In the genomic region with DNA sequence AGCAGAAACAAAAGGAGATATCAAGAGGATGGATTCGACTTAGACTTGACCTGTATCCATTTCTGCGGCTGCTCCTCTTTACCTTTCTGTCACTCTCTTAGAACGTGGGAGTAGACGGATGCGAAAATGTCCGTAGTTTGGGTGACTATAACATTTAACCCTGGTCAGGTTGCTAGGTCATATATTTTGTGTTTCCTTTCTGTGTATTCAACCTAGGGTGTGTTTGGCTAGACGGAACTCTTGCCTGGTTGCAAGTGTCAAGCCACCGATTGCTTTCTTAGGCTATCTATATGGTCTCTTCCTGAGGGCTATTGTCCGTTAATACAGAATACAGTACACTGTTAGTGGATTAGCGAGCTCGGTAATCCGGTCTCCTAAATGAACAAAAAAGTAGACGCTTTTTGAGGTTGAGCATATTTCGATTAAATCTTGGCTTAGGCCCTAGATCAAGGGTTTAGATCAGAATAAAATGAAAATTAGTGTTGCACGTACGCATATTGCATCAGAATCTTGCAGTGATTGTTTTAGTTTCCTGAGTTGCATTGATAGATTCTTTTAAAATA, we compare ENCODE assay signal across 8 cellular contexts. TPM values are rescaled to one million over a fixed set of nuclear protein-coding genes. Genes with fewer than 3 reads are reported as not detected.
DNase-seq lines count a peak whose midpoint lies in the region; ATAC-seq and TF ChIP-seq lines count a peak whose summit lies in the region.

No MANE protein-coding gene starts in this region.

- H2AK5ac ChIP-seq in mesenchymal stem cell (ENCODE audit: low read length, severe bottlenecking): no peak overlapping the region

- intact Hi-C loops in vagina (cut with DNase I): loop anchor here (10.0 kb wide), 1 partner anchor 690 kb away; no protein-coding TSS in a partner anchor

- H3K27ac ChIP-seq in DND-41 (ENCODE audit: low read length) (peak overlapping the region; percentile 90), brain microvascular endothelial cell (peak overlapping the region; percentile 57), mesenchymal stem cell (ENCODE audit: low read length, poor library complexity, severe bottlenecking) (no peak overlapping the region), vagina (peak overlapping the region; percentile 99)

- peaks cover 41% of the 10 kb centered on the region for H3K4me1 ChIP-seq in DND-41 (ENCODE audit: insufficient read depth, low read length)
- peaks cover 9% of the 10 kb centered on the region for H3K4me1 ChIP-seq in mesenchymal stem cell (ENCODE audit: control insufficient read depth, insufficient read depth, low read depth, low read length)
- H3K4me1 ChIP-seq in vagina: peaks cover 45% of the 10 kb centered on the region

- H3K18ac ChIP-seq in mesenchymal stem cell (ENCODE audit: low read depth in 1 of 2, low read length in 2 of 2): peak overlapping the region; percentile 14 to 98

- no peak overlapping the region for H2BK15ac ChIP-seq in mesenchymal stem cell (ENCODE audit: low read depth, poor library complexity, severe bottlenecking)

- H3K27me3 ChIP-seq in DND-41 (ENCODE audit: insufficient read depth, low read length, poor library complexity) (no peaks in the 10 kb centered on the region), brain microvascular endothelial cell (replicated peaks) (no peaks in the 10 kb centered on the region), mesenchymal stem cell (ENCODE audit: control insufficient read depth in 1 of 2, insufficient read depth in 1 of 2, low read length in 2 of 2) (no peaks in the 10 kb centered on the region), vagina (no peaks in the 10 kb centered on the region)

- peak overlapping the region in 1 of 2 experiments; percentile 63 for H2BK12ac ChIP-seq in mesenchymal stem cell (ENCODE audit: low read length in 2 of 2)

- H4K8ac ChIP-seq in mesenchymal stem cell (ENCODE audit: low read length): no peak overlapping the region

- peak overlapping the region in 1 of 2 experiments; percentile 20 for H3K14ac ChIP-seq in mesenchymal stem cell (ENCODE audit: low read length in 2 of 2)

- TF ChIP-seq CTCF in DND-41 (IDR thresholded peaks at IDR 0.05; ENCODE audit: borderline replicate concordance, extremely low read depth, low read length, poor library complexity, severe bottlenecking) (no peak), brain microvascular endothelial cell (IDR thresholded peaks at IDR 0.05; ENCODE audit: low read depth, low read length, missing control alignments) (no peak), vagina (IDR thresholded peaks at IDR 0.05) (no peak)

- peak overlapping the region in 1 of 2 experiments; percentile 96 for H3K23ac ChIP-seq in mesenchymal stem cell (ENCODE audit: low read length in 2 of 2)

- in situ Hi-C loops in brain microvascular endothelial cell (cut with HindIII; ENCODE audit: low pct_ligation_motif_present, low sequenced_read_pairs): loop anchor here (25.0 kb wide), 2 partner anchors 523 to 698 kb away; no protein-coding TSS in a partner anchor

- H3K4ac ChIP-seq in mesenchymal stem cell (ENCODE audit: low read depth in 1 of 2, low read length in 2 of 2): peak overlapping the region in 1 of 2 experiments; percentile 82

- ATAC-seq in DND-41 (ENCODE audit: insufficient read depth, low read depth) (no peak), HG03469 (IDR thresholded peaks at IDR 0.05; ENCODE audit: unreplicated experiment) (no peak)

- under 1% methylated on average over 14 of the region's 16 CpGs for WGBS in mesenchymal stem cell

- H4K20me1 ChIP-seq in DND-41 (ENCODE audit: insufficient read depth, low read length): peaks cover 50% of the 10 kb centered on the region; the same call in 1 of the 2 replicates

- peak overlapping the region; percentile 82 for H3K9ac ChIP-seq in DND-41 (ENCODE audit: low read depth, low read length)
- peak overlapping the region; percentile 97 for H3K9ac ChIP-seq in mesenchymal stem cell (ENCODE audit: low read length)

- no peak overlapping the region for H2BK5ac ChIP-seq in mesenchymal stem cell (ENCODE audit: low read depth, low read length, poor library complexity, severe bottlenecking)

- no peak for TF ChIP-seq POLR2A in vagina (IDR thresholded peaks at IDR 0.05)

- H3K4me3 ChIP-seq in DND-41 (ENCODE audit: low read depth in 1 of 2, low read length in 2 of 2): peak overlapping the region; percentile 58 to 73
- peak overlapping the region; percentile 71 for H3K4me3 ChIP-seq in brain microvascular endothelial cell (ENCODE audit: low read depth, low read length)
- H3K4me3 ChIP-seq in mesenchymal stem cell (ENCODE audit: insufficient read depth in 1 of 2, low read depth in 1 of 2, low read length in 2 of 2): peak overlapping the region; percentile 85 to 95
- peak overlapping the region; percentile 81 to 88 for H3K4me3 ChIP-seq in vagina

- H3K4me2 ChIP-seq in DND-41 (ENCODE audit: insufficient read depth, low read length) (peak overlapping the region; percentile 79), mesenchymal stem cell (ENCODE audit: low read length, poor library complexity, severe bottlenecking) (peak overlapping the region; percentile 35)

- H2AFZ ChIP-seq in DND-41 (ENCODE audit: low read depth, low read length) (no peak overlapping the region), mesenchymal stem cell (ENCODE audit: low read depth, low read length) (no peak overlapping the region)

- H4K91ac ChIP-seq in mesenchymal stem cell (ENCODE audit: low read length): no peak overlapping the region

- H3K36me3 ChIP-seq in DND-41 (ENCODE audit: insufficient read depth, low read length): peaks cover 40% of the 10 kb centered on the region
- H3K36me3 ChIP-seq in brain microvascular endothelial cell (replicated peaks): peaks cover 2% of the 10 kb centered on the region
- H3K36me3 ChIP-seq in mesenchymal stem cell (ENCODE audit: control insufficient read depth in 1 of 2, insufficient read depth in 2 of 2, low read depth in 1 of 2, low read length in 2 of 2): peaks cover 0 to 3% of the 10 kb centered on the region in 2 experiments
- H3K36me3 ChIP-seq in vagina: no peaks in the 10 kb centered on the region

- H2BK120ac ChIP-seq in mesenchymal stem cell (ENCODE audit: low read depth, low read length): no peak overlapping the region

- H3K79me2 ChIP-seq in DND-41 (ENCODE audit: insufficient read depth, low read length): peaks cover 79% of the 10 kb centered on the region

- H3K9me3 ChIP-seq in DND-41 (ENCODE audit: insufficient read depth, low read length, severe bottlenecking): no peaks in the 10 kb centered on the region
- H3K9me3 ChIP-seq in mesenchymal stem cell (ENCODE audit: control insufficient read depth, low read length): no peaks in the 10 kb centered on the region
- H3K9me3 ChIP-seq in vagina: no peaks in the 10 kb centered on the region

- no peaks in the 10 kb centered on the region for H3K79me1 ChIP-seq in mesenchymal stem cell (replicated peaks; ENCODE audit: low read length, poor library complexity, severe bottlenecking)

- DNase-seq in DND-41 (no peak), NAMALWA (ENCODE audit: low spot score) (peak; percentile 61), brain microvascular endothelial cell (no peak), mesenchymal stem cell (peak; percentile 29), vagina (ENCODE audit: extremely low spot score in 2 of 2) (no peak), NCI-H345 (lab: John Stamatoyannopoulos, UW) (no peak), mesenteric fat pad (ENCODE audit: low spot score) (no peak)

RNA-seq across cellular contexts. Expression of a gene that starts 1.2 kb away (rescaled TPM):
- 48.3 TPM for polyA plus RNA-seq in mesenchymal stem cell (2013, experiment 1 of 2)
- polyA plus RNA-seq in mesenchymal stem cell (2013, experiment 2 of 2): 48.6 TPM
- total RNA-seq in vagina: 121 TPM
- 391 TPM for total RNA-seq in mesenteric fat pad

RNA-seq across cellular contexts. Expression of a gene that starts 1.2 kb away (rescaled TPM):
- 0.46 TPM for polyA plus RNA-seq in mesenchymal stem cell (2013, experiment 1 of 2)
- 0.47 TPM for polyA plus RNA-seq in mesenchymal stem cell (2013, experiment 2 of 2)
- total RNA-seq in vagina (0.25 TPM), mesenteric fat pad (2.2 TPM)

RNA-seq across cellular contexts. Expression of a gene that starts 46.6 kb away (rescaled TPM):
- 34.7 TPM for polyA plus RNA-seq in mesenchymal stem cell (2013, experiment 1 of 2)
- polyA plus RNA-seq in mesenchymal stem cell (2013, experiment 2 of 2): 37.4 TPM
- total RNA-seq in vagina (44.7 TPM), mesenteric fat pad (49.9 TPM)

Comparison
In these comparisons a context has a peak if more than half of its experiments do, and no peak if none do; other contexts are left out.
1. DNase-seq: peak in NAMALWA (single experiment) and mesenchymal stem cell (single experiment); none in DND-41 (single experiment), brain microvascular endothelial cell (single experiment), vagina (0 of 2), NCI-H345 (single experiment) and mesenteric fat pad (single experiment).
2. Peak in every context shown above with its lines, with median percentiles within 50 percentile points of each other: H3K4me3 ChIP-seq.